Comparison of ENCODE assay signal across 10 cellular contexts in the genomic region with DNA sequence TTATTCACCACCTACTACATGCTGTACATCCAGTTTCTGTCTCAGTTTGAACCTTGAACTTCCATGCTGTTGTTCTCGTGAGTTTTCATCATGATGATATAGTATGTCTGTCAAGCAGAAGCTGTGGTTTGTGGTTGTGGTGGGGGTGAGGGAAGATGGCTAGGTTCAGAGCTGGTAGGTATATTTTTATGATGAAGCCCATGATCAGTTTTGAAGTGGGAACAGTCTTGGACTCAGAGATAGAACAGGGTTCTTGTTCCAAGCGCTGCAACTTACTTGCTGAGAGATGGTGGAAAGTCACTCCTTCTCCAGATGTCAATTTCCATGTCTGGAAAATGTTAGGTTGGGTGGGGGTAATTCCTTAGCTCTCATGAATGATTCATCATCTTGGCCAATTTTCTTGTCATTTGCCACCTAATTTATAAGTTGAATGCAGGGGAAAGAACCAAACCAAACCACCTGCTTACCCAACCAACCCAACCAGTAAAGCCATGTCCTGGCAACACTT. TPM values are rescaled to one million over a fixed set of nuclear protein-coding genes. Genes with fewer than 3 reads are reported as not detected.
A peak's percentile ranks its signal among the peaks of the same experiment; 100 is the strongest.
DNase-seq lines count a peak whose midpoint lies in the region; ATAC-seq and TF ChIP-seq lines count a peak whose summit lies in the region.
"Had no signal": no experiment of that assay in that cellular context is flagged by ENCODE, and none has a peak within 500 bp of the region (broad histone marks: within the 10 kb centered on the region; RNA-seq: fewer than 3 reads in every experiment).

No MANE protein-coding gene starts in this region.

- H3K27me3 Mint-ChIP-seq in activated T-cell treated with anti-CD3 and anti-CD28 coated beads, Interleukin-2, amount 50 U/mL, for 4 hours (ENCODE audit: low read depth) = peaks cover 4% of the 10 kb centered on the region
- peaks cover 12% of the 10 kb centered on the region for H3K27me3 Mint-ChIP-seq in activated CD8-positive, alpha-beta T cell treated with anti-CD3 and anti-CD28 coated beads for 36 hours
- no peaks in the 10 kb centered on the region for H3K27me3 Mint-ChIP-seq in endodermal cell (ENCODE audit: insufficient read depth)
- H3K27me3 Mint-ChIP-seq: IgD-negative memory B cell had no signal

- intact Hi-C loops in activated CD8-positive, alpha-beta T cell treated with anti-CD3 and anti-CD28 coated beads for 36 hours (cut with micrococcal nuclease) = no loop called here

- POLR2A ChIA-PET in activated CD8-positive, alpha-beta T cell treated with anti-CD3 and anti-CD28 coated beads for 36 hours (lab: Charles Lee) = interaction anchor here (0.8 to 4.4 kb wide), 3 partner anchors 14 to 21 kb away, joined by 4 to 36 read pairs (median 5); partner anchors contain the start of gene PMAIP1

- H3K4me1 Mint-ChIP-seq in activated T-cell treated with anti-CD3 and anti-CD28 coated beads, Interleukin-2, amount 50 U/mL, for 4 hours (ENCODE audit: low read depth) = peaks cover 22% of the 10 kb centered on the region
- H3K4me1 Mint-ChIP-seq in activated CD8-positive, alpha-beta T cell treated with anti-CD3 and anti-CD28 coated beads for 36 hours (ENCODE audit: low read depth) = peaks cover 32% of the 10 kb centered on the region
- peaks cover 29% of the 10 kb centered on the region for H3K4me1 Mint-ChIP-seq in stimulated activated effector memory CD8-positive, alpha-beta T cell treated with anti-CD3 and anti-CD28 coated beads, Interleukin-12 subunit alpha, Interleukin-12 subunit beta, amount 100 ng/mL, for 72 hours
- H3K4me1 Mint-ChIP-seq in endodermal cell = peaks cover 16% of the 10 kb centered on the region

- ATAC-seq in activated T-cell treated with anti-CD3 and anti-CD28 coated beads, Interleukin-2, amount 50 U/mL, for 4 hours = peak; percentile 79 to 88
- ATAC-seq in HG03432 (IDR thresholded peaks at IDR 0.05; ENCODE audit: unreplicated experiment) = peak; percentile 46
- peak; percentile 76 for ATAC-seq in activated CD8-positive, alpha-beta T cell treated with anti-CD3 and anti-CD28 coated beads for 36 hours
- ATAC-seq in stimulated activated effector memory CD8-positive, alpha-beta T cell treated with anti-CD3 and anti-CD28 coated beads, Interleukin-12 subunit alpha, Interleukin-12 subunit beta, amount 100 ng/mL, for 72 hours = peak; percentile 92

- no peak overlapping the region for H3K4me3 ChIP-seq in endodermal cell (ENCODE audit: low read length)

- no peaks in the 10 kb centered on the region for H3K27me3 ChIP-seq in endodermal cell (ENCODE audit: control insufficient read depth, insufficient read depth, low read length, poor library complexity, severe bottlenecking)

- H3K4me1 ChIP-seq in endodermal cell (ENCODE audit: control insufficient read depth, insufficient read depth, low read length) = no peaks in the 10 kb centered on the region

- no peaks in the 10 kb centered on the region for H3K36me3 Mint-ChIP-seq in activated T-cell treated with anti-CD3 and anti-CD28 coated beads, Interleukin-2, amount 50 U/mL, for 4 hours (ENCODE audit: insufficient read depth)
- H3K36me3 Mint-ChIP-seq in activated CD8-positive, alpha-beta T cell treated with anti-CD3 and anti-CD28 coated beads for 36 hours (ENCODE audit: low read depth) = no peaks in the 10 kb centered on the region
- H3K36me3 Mint-ChIP-seq in stimulated activated effector memory CD8-positive, alpha-beta T cell treated with anti-CD3 and anti-CD28 coated beads, Interleukin-12 subunit alpha, Interleukin-12 subunit beta, amount 100 ng/mL, for 72 hours = peaks cover 12% of the 10 kb centered on the region
- H3K36me3 Mint-ChIP-seq in endodermal cell (ENCODE audit: low read depth) = no peaks in the 10 kb centered on the region
- H3K36me3 Mint-ChIP-seq: brain had no signal

- H3K27ac ChIP-seq in endodermal cell (ENCODE audit: low read depth, low read length) = no peak overlapping the region

- no peak overlapping the region for H3K4me3 Mint-ChIP-seq in activated T-cell treated with anti-CD3 and anti-CD28 coated beads, Interleukin-2, amount 50 U/mL, for 4 hours
- H3K4me3 Mint-ChIP-seq in activated CD8-positive, alpha-beta T cell treated with anti-CD3 and anti-CD28 coated beads for 36 hours = peak overlapping the region; percentile 34
- no peak overlapping the region for H3K4me3 Mint-ChIP-seq in stimulated activated effector memory CD8-positive, alpha-beta T cell treated with anti-CD3 and anti-CD28 coated beads, Interleukin-12 subunit alpha, Interleukin-12 subunit beta, amount 100 ng/mL, for 72 hours
- no peak overlapping the region for H3K4me3 Mint-ChIP-seq in endodermal cell
- H3K4me3 Mint-ChIP-seq: brain had no signal

- H3K9me3 Mint-ChIP-seq in activated T-cell treated with anti-CD3 and anti-CD28 coated beads, Interleukin-2, amount 50 U/mL, for 4 hours = no peaks in the 10 kb centered on the region
- no peaks in the 10 kb centered on the region for H3K9me3 Mint-ChIP-seq in activated CD8-positive, alpha-beta T cell treated with anti-CD3 and anti-CD28 coated beads for 36 hours
- H3K9me3 Mint-ChIP-seq in stimulated activated effector memory CD8-positive, alpha-beta T cell treated with anti-CD3 and anti-CD28 coated beads, Interleukin-12 subunit alpha, Interleukin-12 subunit beta, amount 100 ng/mL, for 72 hours = no peaks in the 10 kb centered on the region
- no peaks in the 10 kb centered on the region for H3K9me3 Mint-ChIP-seq in endodermal cell

- WGBS in endodermal cell (ENCODE audit: insufficient coverage in 1 of 2, insufficient read length in 1 of 2), 2 experiments = 93 to 100% methylated on average over 1 to 2 of the region's 2 CpGs

- CTCF ChIA-PET in activated CD8-positive, alpha-beta T cell treated with anti-CD3 and anti-CD28 coated beads for 36 hours (lab: Charles Lee) = interaction anchor here (1.2 kb wide), 1 partner anchor 31 kb away, joined by 3 read pairs; no protein-coding TSS in a partner anchor

- no peaks in the 10 kb centered on the region for H3K9me3 ChIP-seq in endodermal cell (ENCODE audit: control insufficient read depth, low read length)

- no peak for DNase-seq in activated T-cell treated with anti-CD3 and anti-CD28 coated beads, Interleukin-2, amount 50 U/mL, for 4 hours
- no peak for DNase-seq in activated T-cell treated with anti-CD3 and anti-CD28 coated beads, Interleukin-2, amount 50 U/mL, for 1 hour
- DNase-seq in activated CD8-positive, alpha-beta T cell treated with anti-CD3 and anti-CD28 coated beads for 36 hours = peak; percentile 94
- peak; percentile 36 to 77 for DNase-seq in stimulated activated effector memory CD8-positive, alpha-beta T cell treated with anti-CD3 and anti-CD28 coated beads, Interleukin-12 subunit alpha, Interleukin-12 subunit beta, amount 100 ng/mL, for 72 hours (ENCODE audit: low spot score in 2 of 2)
- DNase-seq in NCI-H446 treated with DMSO at 0.1 percent for 48 hours (lab: John Stamatoyannopoulos, UW) = no peak
- no peak for DNase-seq in endodermal cell
- no peak for DNase-seq in iPS-NIHi11 (ENCODE audit: low spot score)

- H3K27ac Mint-ChIP-seq in activated CD8-positive, alpha-beta T cell treated with anti-CD3 and anti-CD28 coated beads for 36 hours = peak overlapping the region; percentile 78
- peak overlapping the region; percentile 35 for H3K27ac Mint-ChIP-seq in stimulated activated effector memory CD8-positive, alpha-beta T cell treated with anti-CD3 and anti-CD28 coated beads, Interleukin-12 subunit alpha, Interleukin-12 subunit beta, amount 100 ng/mL, for 72 hours
- H3K27ac Mint-ChIP-seq in endodermal cell = no peak overlapping the region
- H3K27ac Mint-ChIP-seq: IgD-negative memory B cell had no signal

- no peak for TF ChIP-seq CTCF in activated CD8-positive, alpha-beta T cell treated with anti-CD3 and anti-CD28 coated beads for 36 hours (IDR thresholded peaks at IDR 0.05)
- no peak for TF ChIP-seq CTCF in endodermal cell (conservative IDR thresholded peaks at IDR 0.05)

- no peak overlapping the region for H3K9ac ChIP-seq in endodermal cell (ENCODE audit: extremely low read depth, low read length, poor library complexity, severe bottlenecking)

- no peaks in the 10 kb centered on the region for H3K36me3 ChIP-seq in endodermal cell (ENCODE audit: control insufficient read depth, insufficient read depth, low read length)

RNA-seq across cellular contexts. Expression of gene PMAIP1, which starts 21.6 kb away (rescaled TPM):
- total RNA-seq in activated T-cell treated with anti-CD3 and anti-CD28 coated beads, Interleukin-2, amount 50 U/mL, for 4 hours = 10 to 100 TPM; 68.7 to 93.0 (median 79.7) TPM
- 10 to 100 TPM; 92.8 to 98.9 TPM for total RNA-seq in activated CD8-positive, alpha-beta T cell treated with anti-CD3 and anti-CD28 coated beads for 36 hours
- 100 to 1,000 TPM in 1 of 2 donors, 10 to 100 TPM in 1; 56.6 to 106 TPM for total RNA-seq in endodermal cell
- 17.2 TPM for polyA plus RNA-seq in endodermal cell (2013, experiment 1 of 2)
- 10.3 TPM for polyA plus RNA-seq in endodermal cell (2013, experiment 2 of 2)

Comparison
In these comparisons a context has a peak if more than half of its experiments do, and no peak if none do; other contexts are left out.
1. DNase-seq: peak in activated CD8-positive, alpha-beta T cell treated with anti-CD3 and anti-CD28 coated beads for 36 hours (single experiment) and stimulated activated effector memory CD8-positive, alpha-beta T cell treated with anti-CD3 and anti-CD28 coated beads, Interleukin-12 subunit alpha, Interleukin-12 subunit beta, amount 100 ng/mL, for 72 hours (2 of 2); none in activated T-cell treated with anti-CD3 and anti-CD28 coated beads, Interleukin-2, amount 50 U/mL, for 4 hours (single experiment), activated T-cell treated with anti-CD3 and anti-CD28 coated beads, Interleukin-2, amount 50 U/mL, for 1 hour (single experiment), NCI-H446 treated with DMSO at 0.1 percent for 48 hours (single experiment), endodermal cell (single experiment) and iPS-NIHi11 (single experiment).
2. Peak in every context shown above with its lines, with median percentiles within 50 percentile points of each other: ATAC-seq.